9 cellular contexts compared by ENCODE assay signal in genomic region chr10:117537436-117537903, GRCh38. TPM values are rescaled to one million over a fixed set of nuclear protein-coding genes. Genes with fewer than 3 reads are reported as not detected.
DNase-seq lines count a peak whose midpoint lies in the region; ATAC-seq and TF ChIP-seq lines count a peak whose summit lies in the region.
"Had no signal": no experiment of that assay in that cellular context is flagged by ENCODE, and none has a peak within 500 bp of the region (broad histone marks: within the 10 kb centered on the region; RNA-seq: fewer than 3 reads in every experiment).

No MANE protein-coding gene starts in this region.

- no TSS peak for BruUV-seq in Panc1 (replicated peaks; lab: Mats Ljungman, UMichigan)

- H3K9me3 ChIP-seq in Panc1 (ENCODE audit: control insufficient read depth, insufficient read depth, low read depth, low read length) (no peaks in the 10 kb centered on the region), heart right ventricle (no peaks in the 10 kb centered on the region), smooth muscle cell (replicated peaks; ENCODE audit: low read depth) (no peaks in the 10 kb centered on the region)
- H3K9me3 ChIP-seq in CD8-positive, alpha-beta T cell (ENCODE audit: low read length): no peaks in the 10 kb centered on the region

- in situ Hi-C loops in Panc1 (cut with HindIII; ENCODE audit: low pct_unique_long_range_greater_than_20kb, low sequenced_read_pairs): no loop called here

- 3 to 4% methylated on average over 39 of the region's 39 CpGs for WGBS in heart right ventricle, 2 donors
- 3% methylated on average over 39 of the region's 39 CpGs for WGBS in smooth muscle cell (ENCODE audit: low lambda C conversion rate)

- peaks cover 10% of the 10 kb centered on the region for H3K4me1 Mint-ChIP-seq in CD8-positive, alpha-beta T cell (ENCODE audit: low read depth)

- no peak overlapping the region for H3K27ac ChIP-seq in Panc1 (ENCODE audit: low read length)
- H3K27ac ChIP-seq in heart right ventricle: no peak overlapping the region
- no peak overlapping the region for H3K27ac ChIP-seq in smooth muscle cell (ENCODE audit: low read depth)
- no peak overlapping the region for H3K27ac ChIP-seq in CD8-positive, alpha-beta T cell (ENCODE audit: low read depth, low read length)

- H3K4me3 ChIP-seq in Panc1 (ENCODE audit: low read depth in 2 of 2, low read length in 2 of 2) (peak overlapping the region in 1 of 2 experiments; percentile 31; a peak in 1 of 4 replicates), heart right ventricle (peak overlapping the region in 5 of 10 donors; percentile 12 to 25 (median 19)), smooth muscle cell (peak overlapping the region; percentile 39)
- no peak overlapping the region for H3K4me3 ChIP-seq in CD8-positive, alpha-beta T cell (ENCODE audit: low read depth, low read length)

- H3K9ac ChIP-seq in smooth muscle cell (ENCODE audit: low read depth): no peak overlapping the region

- CTCF ChIA-PET in Panc1 (lab: Charles Lee): interaction anchor here (0.7 kb wide), 1 partner anchor 68 kb away, joined by 4 read pairs; no protein-coding TSS in a partner anchor
- CTCF ChIA-PET in CD8-positive, alpha-beta T cell (lab: Charles Lee): interaction anchor here (1.0 to 1.4 kb wide), 2 partner anchors 703 to 709 kb away, joined by 3 to 5 read pairs; no protein-coding TSS in a partner anchor

- POLR2A ChIA-PET in Panc1 (lab: Charles Lee): no interaction called here
- POLR2A ChIA-PET in CD8-positive, alpha-beta T cell (lab: Charles Lee): no interaction called here

- H3K79me2 ChIP-seq in smooth muscle cell (ENCODE audit: low read depth): no peaks in the 10 kb centered on the region

- peak; percentile 19 for DNase-seq in NCI-H2227 (lab: John Stamatoyannopoulos, UW; ENCODE audit: unreplicated experiment)
- no peak for DNase-seq in NCI-H2227 treated with DMSO at 0.1 percent for 48 hours (lab: John Stamatoyannopoulos, UW)
- no peak for DNase-seq in Panc1 (ENCODE audit: low read depth, low spot score)
- DNase-seq in heart right ventricle: peak in 1 of 2 donors; percentile 44
- no peak for DNase-seq in smooth muscle cell (lab: John Stamatoyannopoulos, UW; ENCODE audit: unreplicated experiment)
- DNase-seq in OCI-M2 (lab: John Stamatoyannopoulos, UW; ENCODE audit: unreplicated experiment): no peak
- no peak for DNase-seq in CD8-positive, alpha-beta T cell

- no peaks in the 10 kb centered on the region for H4K20me1 ChIP-seq in smooth muscle cell (ENCODE audit: low read depth)

- H3K27me3 ChIP-seq in Panc1 (ENCODE audit: control insufficient read depth, insufficient read depth, low read length) (peaks cover 46% of the 10 kb centered on the region), heart right ventricle (peaks cover 59 to 100% (median 99%) of the 10 kb centered on the region in 7 donors), smooth muscle cell (ENCODE audit: low read depth) (peaks cover 99% of the 10 kb centered on the region)
- peaks cover 14% of the 10 kb centered on the region for H3K27me3 ChIP-seq in CD8-positive, alpha-beta T cell (ENCODE audit: insufficient read depth, low read length)

- H3K4me2 ChIP-seq in smooth muscle cell: peak overlapping the region; percentile 82

- TF ChIP-seq CTCF in Panc1 (IDR thresholded peaks at IDR 0.05): peak; percentile 99
- TF ChIP-seq CTCF in heart right ventricle (IDR thresholded peaks at IDR 0.05): peak; percentile 32 to 83 (median 63)
- peak; percentile 82 for TF ChIP-seq CTCF in smooth muscle cell (IDR thresholded peaks at IDR 0.05; ENCODE audit: borderline replicate concordance, insufficient read depth, poor library complexity, severe bottlenecking)
- TF ChIP-seq CTCF in CD8-positive, alpha-beta T cell (IDR thresholded peaks at IDR 0.05): no peak

- peak overlapping the region; percentile 33 for H2AFZ ChIP-seq in smooth muscle cell (ENCODE audit: low read depth)

- no peak overlapping the region for H3K27ac Mint-ChIP-seq in CD8-positive, alpha-beta T cell
- H3K27ac Mint-ChIP-seq: CD4-positive, alpha-beta T cell had no signal

- intact Hi-C loops in Panc1 (cut with micrococcal nuclease; ENCODE audit: unreplicated experiment): loop anchor here (2.0 to 10.0 kb wide), 2 partner anchors 507 to 703 kb away; partner anchors contain the start of gene RAB11FIP2
- intact Hi-C loops in heart right ventricle (cut with DNase I): loop anchor here (2.0 to 10.0 kb wide), 5 partner anchors 567 to 707 kb away; no protein-coding TSS in a partner anchor
- intact Hi-C loops in CD8-positive, alpha-beta T cell (cut with DNase I, micrococcal nuclease): loop anchor here in 1 of 2 experiments (1.0 kb wide), 1 partner anchor 704 kb away; no protein-coding TSS in a partner anchor

- no peaks in the 10 kb centered on the region for H3F3A ChIP-seq in smooth muscle cell (ENCODE audit: low read depth)

- no peak overlapping the region for H3K4me3 Mint-ChIP-seq in CD8-positive, alpha-beta T cell
- H3K4me3 Mint-ChIP-seq: CD4-positive, alpha-beta T cell had no signal

- H3K27me3 Mint-ChIP-seq in CD8-positive, alpha-beta T cell (ENCODE audit: low read depth): peaks cover 57% of the 10 kb centered on the region

- H3K36me3 ChIP-seq in Panc1 (ENCODE audit: control insufficient read depth, insufficient read depth, low read length) (no peaks in the 10 kb centered on the region), heart right ventricle (no peaks in the 10 kb centered on the region), smooth muscle cell (ENCODE audit: low read depth) (no peaks in the 10 kb centered on the region)
- no peaks in the 10 kb centered on the region for H3K36me3 ChIP-seq in CD8-positive, alpha-beta T cell (ENCODE audit: insufficient read depth, low read length)

- ATAC-seq in Panc1 (peak; percentile 79), heart right ventricle (peak; percentile 54 to 80 (median 66)), GM19324 (IDR thresholded peaks at IDR 0.05; ENCODE audit: low FRiP score, unreplicated experiment) (no peak)
- no peak for ATAC-seq in CD8-positive, alpha-beta T cell

- H3K9me3 Mint-ChIP-seq in CD8-positive, alpha-beta T cell: no peaks in the 10 kb centered on the region
- H3K9me3 Mint-ChIP-seq: CD4-positive, alpha-beta T cell had no signal

- no peaks in the 10 kb centered on the region for H3K36me3 Mint-ChIP-seq in CD8-positive, alpha-beta T cell

- peaks cover 4% of the 10 kb centered on the region for H3K4me1 ChIP-seq in Panc1 (ENCODE audit: control insufficient read depth, insufficient read depth, low read length)
- peaks cover 4 to 48% (median 29%) of the 10 kb centered on the region in 9 donors for H3K4me1 ChIP-seq in heart right ventricle
- H3K4me1 ChIP-seq in smooth muscle cell (ENCODE audit: low read depth): peaks cover 47% of the 10 kb centered on the region
- peaks cover 3% of the 10 kb centered on the region for H3K4me1 ChIP-seq in CD8-positive, alpha-beta T cell (ENCODE audit: insufficient read depth, low read length)

RNA-seq across cellular contexts. Expression of gene EMX2, which starts 5.1 kb away (rescaled TPM):
- total RNA-seq in Panc1 (2021; ENCODE audit: unreplicated experiment): not detected
- polyA plus RNA-seq in Panc1 (2012; ENCODE audit: insufficient read length): not detected
- under 1 TPM in 3 of 10 donors, not detected in 7; 0.15 to 0.17 (median 0.15) TPM for total RNA-seq in heart right ventricle
- polyA plus RNA-seq in heart right ventricle: under 1 TPM; 0.13 to 0.59 TPM
- 0.27 TPM in 1 of 2 replicates, not detected in the other for total RNA-seq in smooth muscle cell
- polyA plus RNA-seq in smooth muscle cell: not detected in 2 replicates
- not detected for total RNA-seq in CD8-positive, alpha-beta T cell
- total RNA-seq: CD4-positive, alpha-beta T cell had no signal

Comparison
In these comparisons a context has a peak if more than half of its experiments do, and no peak if none do; other contexts are left out.
1. ATAC-seq: peak in Panc1 (single experiment) and heart right ventricle (8 of 8); none in CD8-positive, alpha-beta T cell (single experiment) and GM19324 (single experiment).